Comparison of ENCODE assay signal across 11 cellular contexts in the genomic region with DNA sequence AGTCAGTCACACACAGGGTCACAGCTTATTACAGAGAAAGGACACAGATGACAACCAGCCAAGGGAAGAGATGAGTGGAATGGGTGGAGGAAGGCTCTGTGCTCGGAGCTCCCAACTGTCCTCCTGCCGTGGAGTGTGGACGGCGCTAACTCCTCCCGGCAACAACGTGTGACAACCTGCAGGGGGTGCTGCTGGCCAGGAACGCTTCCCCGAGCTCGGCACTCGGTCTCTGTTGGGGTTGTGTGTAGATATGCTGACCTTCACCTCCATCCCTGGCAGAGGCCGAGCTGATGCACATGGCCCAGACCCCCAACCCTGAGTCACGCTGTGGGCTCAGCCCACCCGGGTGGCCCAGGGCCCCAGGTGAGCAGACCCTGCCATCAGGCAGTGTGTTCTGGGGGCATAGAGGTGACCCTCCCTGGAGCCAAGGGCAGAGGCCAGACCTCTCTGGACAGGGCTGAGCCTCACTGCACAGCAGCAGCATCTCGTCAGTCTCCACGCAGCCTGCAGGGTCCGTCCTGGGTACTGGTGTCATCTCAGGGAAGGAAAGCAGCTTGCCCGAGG.
DNase-seq lines count a peak whose midpoint lies in the region; ATAC-seq lines count a peak whose summit lies in the region.
"Had no signal": no experiment of that assay in that cellular context is flagged by ENCODE, and none has a peak within 500 bp of the region (broad histone marks: within the 10 kb centered on the region; RNA-seq: fewer than 3 reads in every experiment).

No MANE protein-coding gene starts in this region.

- no peak overlapping the region for H3K27ac ChIP-seq in iPS DF 6.9 (ENCODE audit: low read length)
- H3K27ac ChIP-seq: tibial nerve had no signal

- no peaks in the 10 kb centered on the region for H3K9me3 ChIP-seq in iPS DF 6.9 (ENCODE audit: control insufficient read depth, insufficient read depth, low read length)
- H3K9me3 ChIP-seq: spleen, tibial nerve had no signal

- no peaks in the 10 kb centered on the region for H3K9me3 Mint-ChIP-seq in stimulated activated naive CD8-positive, alpha-beta T cell treated with anti-CD3 and anti-CD28 coated beads, Interleukin-15, amount 100 ng/mL, for 72 hours
- H3K9me3 Mint-ChIP-seq in activated naive CD8-positive, alpha-beta T cell treated with anti-CD3 and anti-CD28 coated beads, Interleukin-2, amount 50 U/mL, for 24 hours = no peaks in the 10 kb centered on the region

- no peak overlapping the region for H3K27ac Mint-ChIP-seq in stimulated activated naive CD8-positive, alpha-beta T cell treated with anti-CD3 and anti-CD28 coated beads, Interleukin-15, amount 100 ng/mL, for 72 hours
- no peak overlapping the region for H3K27ac Mint-ChIP-seq in activated naive CD8-positive, alpha-beta T cell treated with anti-CD3 and anti-CD28 coated beads, Interleukin-2, amount 50 U/mL, for 24 hours

- H3K4me3 ChIP-seq in iPS DF 6.9 (ENCODE audit: low read length) = no peak overlapping the region
- H3K4me3 ChIP-seq: spleen, tibial nerve had no signal

- peaks cover 3% of the 10 kb centered on the region; the same call in 1 of the 2 replicates for H3K4me1 ChIP-seq in iPS DF 6.9 (ENCODE audit: control insufficient read depth, insufficient read depth, low read length)
- H3K4me1 ChIP-seq: tibial nerve had no signal

- H3K36me3 ChIP-seq in iPS DF 6.9 (ENCODE audit: control insufficient read depth, insufficient read depth, low read length) = peaks cover 15% of the 10 kb centered on the region

- no peak overlapping the region for H3K4me3 Mint-ChIP-seq in stimulated activated naive CD8-positive, alpha-beta T cell treated with anti-CD3 and anti-CD28 coated beads, Interleukin-15, amount 100 ng/mL, for 72 hours
- H3K4me3 Mint-ChIP-seq in activated naive CD8-positive, alpha-beta T cell treated with anti-CD3 and anti-CD28 coated beads, Interleukin-2, amount 50 U/mL, for 24 hours = no peak overlapping the region

- DNase-seq in stimulated activated naive CD8-positive, alpha-beta T cell treated with anti-CD3 and anti-CD28 coated beads, Interleukin-15, Interleukin-2, amounts not matched to agents 100 U/mL and 50 U/mL, for 24 hours = peak; percentile 24
- DNase-seq in stimulated activated naive CD8-positive, alpha-beta T cell treated with anti-CD3 and anti-CD28 coated beads, Interleukin-15, amount 100 ng/mL, for 72 hours = no peak
- no peak for DNase-seq in activated naive CD8-positive, alpha-beta T cell treated with anti-CD3 and anti-CD28 coated beads, Interleukin-2, amount 50 U/mL, for 24 hours
- DNase-seq in iPS DF 6.9 (ENCODE audit: low read depth, low spot score) = peak; percentile 41
- DNase-seq in CD1c-positive myeloid dendritic cell (ENCODE audit: extremely low spot score) = no peak
- DNase-seq: activated effector memory CD4-positive, alpha-beta T cell treated with anti-CD3 and anti-CD28 coated beads, Interleukin-2, amount 50 U/mL, for 16 hours; spleen had no signal

- ATAC-seq in stimulated activated naive CD8-positive, alpha-beta T cell treated with anti-CD3 and anti-CD28 coated beads, Interleukin-15, Interleukin-2, amounts not matched to agents 100 U/mL and 50 U/mL, for 24 hours = no peak
- no peak for ATAC-seq in stimulated activated naive CD8-positive, alpha-beta T cell treated with anti-CD3 and anti-CD28 coated beads, Interleukin-15, amount 100 ng/mL, for 72 hours
- peak; percentile 18 for ATAC-seq in activated naive CD8-positive, alpha-beta T cell treated with anti-CD3 and anti-CD28 coated beads, Interleukin-2, amount 50 U/mL, for 24 hours
- no peak for ATAC-seq in GM18520 (IDR thresholded peaks at IDR 0.05; ENCODE audit: unreplicated experiment)
- no peak for ATAC-seq in GM18858 (IDR thresholded peaks at IDR 0.05; ENCODE audit: unreplicated experiment)
- no peak for ATAC-seq in HG02870 (IDR thresholded peaks at IDR 0.05; ENCODE audit: unreplicated experiment)

- peaks cover 16% of the 10 kb centered on the region for H3K4me1 Mint-ChIP-seq in stimulated activated naive CD8-positive, alpha-beta T cell treated with anti-CD3 and anti-CD28 coated beads, Interleukin-15, amount 100 ng/mL, for 72 hours
- H3K4me1 Mint-ChIP-seq in activated naive CD8-positive, alpha-beta T cell treated with anti-CD3 and anti-CD28 coated beads, Interleukin-2, amount 50 U/mL, for 24 hours = peaks cover 9% of the 10 kb centered on the region

- H3K36me3 Mint-ChIP-seq in activated naive CD8-positive, alpha-beta T cell treated with anti-CD3 and anti-CD28 coated beads, Interleukin-2, amount 50 U/mL, for 24 hours (ENCODE audit: low read depth) = peaks cover 12% of the 10 kb centered on the region

- no peaks in the 10 kb centered on the region for H3K27me3 ChIP-seq in iPS DF 6.9 (ENCODE audit: control insufficient read depth, insufficient read depth, low read length)
- H3K27me3 ChIP-seq: spleen, tibial nerve had no signal

- no peaks in the 10 kb centered on the region for H3K27me3 Mint-ChIP-seq in stimulated activated naive CD8-positive, alpha-beta T cell treated with anti-CD3 and anti-CD28 coated beads, Interleukin-15, amount 100 ng/mL, for 72 hours
- no peaks in the 10 kb centered on the region for H3K27me3 Mint-ChIP-seq in activated naive CD8-positive, alpha-beta T cell treated with anti-CD3 and anti-CD28 coated beads, Interleukin-2, amount 50 U/mL, for 24 hours

- WGBS in iPS DF 6.9 (ENCODE audit: insufficient coverage, insufficient read length) = no CpG with 5 or more reads among the region's 17 CpGs

Comparison
In these comparisons a context has a peak if more than half of its experiments do, and no peak if none do; other contexts are left out.
1. DNase-seq: peak in stimulated activated naive CD8-positive, alpha-beta T cell treated with anti-CD3 and anti-CD28 coated beads, Interleukin-15, Interleukin-2, amounts not matched to agents 100 U/mL and 50 U/mL, for 24 hours (single experiment) and iPS DF 6.9 (single experiment); none in stimulated activated naive CD8-positive, alpha-beta T cell treated with anti-CD3 and anti-CD28 coated beads, Interleukin-15, amount 100 ng/mL, for 72 hours (0 of 2), activated naive CD8-positive, alpha-beta T cell treated with anti-CD3 and anti-CD28 coated beads, Interleukin-2, amount 50 U/mL, for 24 hours (single experiment) and CD1c-positive myeloid dendritic cell (single experiment).